In genomic region chr14:49617846-49618519, GRCh38 we compare ENCODE assay signal across 16 cellular contexts. TPM values are rescaled to one million over a fixed set of nuclear protein-coding genes. Genes with fewer than 3 reads are reported as not detected.
DNase-seq lines count a peak whose midpoint lies in the region; ATAC-seq and TF ChIP-seq lines count a peak whose summit lies in the region.
"Had no signal": no experiment of that assay in that cellular context is flagged by ENCODE, and none has a peak within 500 bp of the region (broad histone marks: within the 10 kb centered on the region; RNA-seq: fewer than 3 reads in every experiment).

No MANE protein-coding gene starts in this region.

- no peak overlapping the region for H4K5ac ChIP-seq in IMR-90 (ENCODE audit: low read depth, low read length)

- TF ChIP-seq RAD21 in IMR-90 (IDR thresholded peaks at IDR 0.05; ENCODE audit: low read length), result no peak

- H4K20me1 ChIP-seq in IMR-90 (ENCODE audit: insufficient read depth, low read length), result peaks cover 34% of the 10 kb centered on the region

- peaks cover 8 to 49% of the 10 kb centered on the region in 2 experiments; a peak in 3 of 4 replicates for H3K79me1 ChIP-seq in IMR-90 (ENCODE audit: low read depth in 1 of 2, low read length in 2 of 2)

- no peak overlapping the region for H2BK15ac ChIP-seq in IMR-90 (ENCODE audit: low read depth, low read length)

- 0 out of 2 replicates have a peak overlapping the region, but pooled peaks have one; percentile 30 for H3K9ac ChIP-seq in IMR-90 (ENCODE audit: low read depth, low read length)

- peak overlapping the region; percentile 70; the same call in 1 of the 2 replicates for H2AK5ac ChIP-seq in IMR-90 (ENCODE audit: low read depth, low read length)

- H2AFZ ChIP-seq in IMR-90 (replicated peaks; ENCODE audit: low read length, poor library complexity), result no peak overlapping the region

- dilution Hi-C loops in IMR-90 (cut with HindIII; ENCODE audit: low sequenced_read_pairs, unreplicated experiment), result no loop called here

- 80% methylated on average over 1 of the region's 6 CpGs; no CpG with 5 or more reads in 1 of the 2 experiments for WGBS in IMR-90 (ENCODE audit: extremely low coverage in 2 of 2, insufficient read length in 1 of 2), 2 experiments

- peak overlapping the region; percentile 86 for H3K4ac ChIP-seq in IMR-90 (ENCODE audit: low read depth, low read length)

- H2BK5ac ChIP-seq in IMR-90 (ENCODE audit: low read depth, low read length, poor library complexity, severe bottlenecking), result peak overlapping the region; percentile 96

- peaks cover 53% of the 10 kb centered on the region for H3K4me1 Mint-ChIP-seq in CD4-positive, alpha-beta T cell (ENCODE audit: low read depth)
- H3K4me1 Mint-ChIP-seq in activated T-helper 17 cell treated with anti-CD3 and anti-CD28 coated beads, Interleukin-2, amount 50 U/mL, for 72 hours, result peaks cover 19% of the 10 kb centered on the region
- H3K4me1 Mint-ChIP-seq in naive thymus-derived CD8-positive, alpha-beta T cell, result peaks cover 18 to 44% (median 39%) of the 10 kb centered on the region in 4 donors

- peaks cover 59% of the 10 kb centered on the region for H3K36me3 Mint-ChIP-seq in CD4-positive, alpha-beta T cell (ENCODE audit: low read depth)
- peaks cover 84% of the 10 kb centered on the region for H3K36me3 Mint-ChIP-seq in activated T-helper 17 cell treated with anti-CD3 and anti-CD28 coated beads, Interleukin-2, amount 50 U/mL, for 72 hours (ENCODE audit: low read depth)
- H3K36me3 Mint-ChIP-seq in naive thymus-derived CD8-positive, alpha-beta T cell, result peaks cover 0 to 42% (median 6%) of the 10 kb centered on the region in 3 donors

- no peak for TF ChIP-seq CTCF in CD4-positive, alpha-beta T cell (IDR thresholded peaks at IDR 0.05)
- no peak for TF ChIP-seq CTCF in IMR-90 (conservative IDR thresholded peaks at IDR 0.05; ENCODE audit: low read depth, low read length)

- H3K36me3 ChIP-seq in IMR-90 (ENCODE audit: control insufficient read depth, insufficient read depth, low read length), result peaks cover 11% of the 10 kb centered on the region
- H3K36me3 ChIP-seq: ovary had no signal

- no peaks in the 10 kb centered on the region for H3K9me3 ChIP-seq in CD4-positive, alpha-beta T cell (ENCODE audit: control insufficient read depth, low read length)
- no peaks in the 10 kb centered on the region for H3K9me3 ChIP-seq in IMR-90 (ENCODE audit: control insufficient read depth, insufficient read depth, low read length)
- H3K9me3 ChIP-seq: gastroesophageal sphincter, ovary had no signal

- H3K9me3 Mint-ChIP-seq in CD4-positive, alpha-beta T cell, result no peaks in the 10 kb centered on the region
- no peaks in the 10 kb centered on the region for H3K9me3 Mint-ChIP-seq in activated T-helper 17 cell treated with anti-CD3 and anti-CD28 coated beads, Interleukin-2, amount 50 U/mL, for 72 hours
- H3K9me3 Mint-ChIP-seq in naive thymus-derived CD8-positive, alpha-beta T cell, result no peaks in the 10 kb centered on the region
- H3K9me3 Mint-ChIP-seq: stimulated activated naive CD8-positive, alpha-beta T cell treated with anti-CD3 and anti-CD28 coated beads, Interleukin-15, amount 100 ng/mL, for 72 hours had no signal

- CTCF ChIA-PET in CD4-positive, alpha-beta T cell (lab: Charles Lee), result interaction anchor here (0.5 to 1.2 kb wide), 3 partner anchors 16 to 25 kb away, joined by 3 read pairs; no protein-coding TSS in a partner anchor
- CTCF ChIA-PET in IMR-90 (lab: Yijun Ruan, JAX), result no interaction called here

- peaks cover 7% of the 10 kb centered on the region for H3K9me1 ChIP-seq in IMR-90 (ENCODE audit: insufficient read depth, low read length)

- H2BK20ac ChIP-seq in IMR-90 (ENCODE audit: low read depth, low read length), result peak overlapping the region; percentile 76; the same call in 1 of the 2 replicates

- peak overlapping the region; percentile 47 for H4K91ac ChIP-seq in IMR-90 (ENCODE audit: insufficient read depth, low read depth, low read length)

- H3K4me2 ChIP-seq in IMR-90 (ENCODE audit: low read depth, low read length), result peak overlapping the region; percentile 26

- intact Hi-C loops in CD4-positive, alpha-beta T cell (cut with DNase I, micrococcal nuclease), result loop anchor here in 1 of 2 experiments (2.0 kb wide), 1 partner anchor 33 kb away; no protein-coding TSS in a partner anchor
- intact Hi-C loops in IMR-90 (cut with micrococcal nuclease), result no loop called here

- H3K18ac ChIP-seq in IMR-90 (ENCODE audit: low read depth, low read length), result 0 out of 2 replicates have a peak overlapping the region, but pooled peaks have one; percentile 53

- H3K27ac ChIP-seq in CD4-positive, alpha-beta T cell (ENCODE audit: low read depth, low read length), result no peak overlapping the region
- H3K27ac ChIP-seq in IMR-90 (ENCODE audit: insufficient read depth, low read length), result peak overlapping the region; percentile 73; the same call in 1 of the 2 replicates
- H3K27ac ChIP-seq: gastroesophageal sphincter, ovary had no signal

- POLR2A ChIA-PET in CD4-positive, alpha-beta T cell (lab: Charles Lee), result interaction anchor here (1.0 to 2.2 kb wide), 3 partner anchors 10 to 19 kb away, joined by 3 to 11 read pairs (median 3); partner anchors contain the start of genes DNAAF2 and LRR1
- POLR2A ChIA-PET in IMR-90 (lab: Charles Lee; ENCODE audit: unreplicated experiment), result no interaction called here
- POLR2A ChIA-PET in naive thymus-derived CD8-positive, alpha-beta T cell (lab: Charles Lee), result interaction anchor here (0.5 to 1.5 kb wide), 4 partner anchors 14 to 703 kb away, joined by 3 to 4 read pairs (median 3); partner anchors contain the start of genes DNAAF2 and LRR1

- DNase-seq in CD4-positive, alpha-beta T cell, result no peak
- DNase-seq in IMR-90 (no peak), NCI-H1417 (lab: John Stamatoyannopoulos, UW) (no peak), ureter (ENCODE audit: low spot score) (no peak), DMS114 treated with DMSO at 0.1 percent for 48 hours (lab: John Stamatoyannopoulos, UW; ENCODE audit: unreplicated experiment) (no peak)
- DNase-seq in naive thymus-derived CD8-positive, alpha-beta T cell, result no peak
- DNase-seq: amniotic stem cell; DMS 273 treated with DMSO at 0.1 percent for 48 hours; left cardiac atrium; NCI-H2227 treated with DMSO at 0.1 percent for 48 hours; ovary; SHP77; stimulated activated CD4-positive, alpha-beta T cell treated with anti-CD3 and anti-CD28 coated beads, Interleukin-1b, Interleukin-23, amount 100 ng/mL, for 48 hours; stimulated activated naive CD8-positive, alpha-beta T cell treated with anti-CD3 and anti-CD28 coated beads, Interleukin-15, amount 100 ng/mL, for 72 hours had no signal

- H3K14ac ChIP-seq in IMR-90 (replicated peaks; ENCODE audit: low read depth, low read length), result peak overlapping the region; percentile 78; the same call in 1 of the 2 replicates

- TF ChIP-seq POLR2A in IMR-90 (IDR thresholded peaks at IDR 0.05; ENCODE audit: low read depth, low read length), result no peak

- in situ Hi-C loops in IMR-90 (cut with MboI; ENCODE audit: low sequenced_read_pairs), result no loop called here

- H3K27me3 Mint-ChIP-seq in CD4-positive, alpha-beta T cell, result no peaks in the 10 kb centered on the region
- no peaks in the 10 kb centered on the region for H3K27me3 Mint-ChIP-seq in activated T-helper 17 cell treated with anti-CD3 and anti-CD28 coated beads, Interleukin-2, amount 50 U/mL, for 72 hours
- no peaks in the 10 kb centered on the region for H3K27me3 Mint-ChIP-seq in naive thymus-derived CD8-positive, alpha-beta T cell
- H3K27me3 Mint-ChIP-seq: stimulated activated naive CD8-positive, alpha-beta T cell treated with anti-CD3 and anti-CD28 coated beads, Interleukin-15, amount 100 ng/mL, for 72 hours had no signal

- peak overlapping the region; percentile 76; the same call in 1 of the 2 replicates for H3K23ac ChIP-seq in IMR-90 (ENCODE audit: low read depth, low read length)

- H3K27me3 ChIP-seq in CD4-positive, alpha-beta T cell (ENCODE audit: control insufficient read depth, insufficient read depth, low read length), result no peaks in the 10 kb centered on the region
- H3K27me3 ChIP-seq in IMR-90 (ENCODE audit: control insufficient read depth, insufficient read depth, low read length), result no peaks in the 10 kb centered on the region
- H3K27me3 ChIP-seq: gastroesophageal sphincter, ovary had no signal

- no peak for ATAC-seq in CD4-positive, alpha-beta T cell (ENCODE audit: poor library complexity)
- ATAC-seq in IMR-90 (ENCODE audit: low read depth), result no peak
- ATAC-seq in activated T-helper 17 cell treated with anti-CD3 and anti-CD28 coated beads, Interleukin-2, amount 50 U/mL, for 72 hours (replicated peaks), result no peak
- ATAC-seq in naive thymus-derived CD8-positive, alpha-beta T cell, result no peak
- ATAC-seq: gastroesophageal sphincter; left cardiac atrium; stimulated activated naive CD8-positive, alpha-beta T cell treated with anti-CD3 and anti-CD28 coated beads, Interleukin-15, amount 100 ng/mL, for 72 hours had no signal

- no TSS peak for BruUV-seq in IMR-90 (replicated peaks; lab: Mats Ljungman, UMichigan)

- peak overlapping the region in 1 of 2 experiments; percentile 77; a peak in 2 of 4 replicates for H4K8ac ChIP-seq in IMR-90 (ENCODE audit: low read depth in 2 of 2, low read length in 2 of 2)

- peak overlapping the region; percentile 99 for H3K4me3 Mint-ChIP-seq in CD4-positive, alpha-beta T cell
- H3K4me3 Mint-ChIP-seq in activated T-helper 17 cell treated with anti-CD3 and anti-CD28 coated beads, Interleukin-2, amount 50 U/mL, for 72 hours, result peak overlapping the region; percentile 95
- peak overlapping the region in 8 of 10 donors; percentile 6 to 99 (median 94) for H3K4me3 Mint-ChIP-seq in naive thymus-derived CD8-positive, alpha-beta T cell

- peak overlapping the region; percentile 75; the same call in 1 of the 2 replicates for H2BK120ac ChIP-seq in IMR-90 (ENCODE audit: low read depth, low read length)

- no peak overlapping the region for H2AK9ac ChIP-seq in IMR-90 (replicated peaks; ENCODE audit: low read depth, low read length, poor library complexity)

- peak overlapping the region; percentile 100 for H3K27ac Mint-ChIP-seq in CD4-positive, alpha-beta T cell
- peak overlapping the region; percentile 99 for H3K27ac Mint-ChIP-seq in activated T-helper 17 cell treated with anti-CD3 and anti-CD28 coated beads, Interleukin-2, amount 50 U/mL, for 72 hours
- H3K27ac Mint-ChIP-seq in naive thymus-derived CD8-positive, alpha-beta T cell, result peak overlapping the region; percentile 18 to 99 (median 74)

- 0 out of 2 replicates have a peak overlapping the region, but pooled peaks have one; percentile 71 for H3K56ac ChIP-seq in IMR-90 (ENCODE audit: extremely low read depth, insufficient read depth, low read length)

- peaks cover 12% of the 10 kb centered on the region for H3K4me1 ChIP-seq in IMR-90 (ENCODE audit: control insufficient read depth, insufficient read depth, low read length)

- H3K4me3 ChIP-seq in IMR-90 (ENCODE audit: insufficient read depth, low read depth, low read length), result no peak overlapping the region
- H3K4me3 ChIP-seq: gastroesophageal sphincter, ovary had no signal

RNA-seq across cellular contexts. Expression of gene RPL36AL, which starts 2.4 kb away (rescaled TPM):
- 100 to 1,000 TPM; 339 to 370 TPM for total RNA-seq in CD4-positive, alpha-beta T cell
- total RNA-seq in IMR-90 (2012; rRNA removed) (129 and 249 TPM in 2 replicates), ureter (176 TPM)
- 313 and 346 TPM in 2 replicates for polyA plus RNA-seq in IMR-90 (2012; rRNA removed)
- 59.6 and 120 TPM in 2 replicates for polyA plus RNA-seq in IMR-90 (2012; cell fraction: cytosol; rRNA removed)
- 7.6 and 69.5 TPM in 2 replicates for polyA plus RNA-seq in IMR-90 (2012; cell fraction: nucleus; rRNA removed; ENCODE audit: low replicate concordance)
- 100 to 1,000 TPM; 182 to 184 TPM for total RNA-seq in activated T-helper 17 cell treated with anti-CD3 and anti-CD28 coated beads, Interleukin-2, amount 50 U/mL, for 72 hours
- total RNA-seq in naive thymus-derived CD8-positive, alpha-beta T cell, result 100 to 1,000 TPM; 259 to 268 TPM
- polyA plus RNA-seq in naive thymus-derived CD8-positive, alpha-beta T cell, result 100 to 1,000 TPM; 489 to 628 (median 623) TPM

RNA-seq across cellular contexts. Expression of gene MGAT2, which starts 2.6 kb away (rescaled TPM):
- 10 to 100 TPM; 15.0 to 15.1 TPM for total RNA-seq in CD4-positive, alpha-beta T cell
- 67.6 and 73.6 TPM in 2 replicates for total RNA-seq in IMR-90 (2012; rRNA removed)
- polyA plus RNA-seq in IMR-90 (2012; rRNA removed), result 35.0 and 36.6 TPM in 2 replicates
- 33.2 and 53.2 TPM in 2 replicates for polyA plus RNA-seq in IMR-90 (2012; cell fraction: cytosol; rRNA removed)
- polyA plus RNA-seq in IMR-90 (2012; cell fraction: nucleus; rRNA removed; ENCODE audit: low replicate concordance), result 8.3 and 10.4 TPM in 2 replicates
- 10 to 100 TPM; 44.6 to 49.3 TPM for total RNA-seq in activated T-helper 17 cell treated with anti-CD3 and anti-CD28 coated beads, Interleukin-2, amount 50 U/mL, for 72 hours
- 10 to 100 TPM; 24.9 to 26.9 TPM for total RNA-seq in naive thymus-derived CD8-positive, alpha-beta T cell
- 10 to 100 TPM; 15.8 to 25.9 (median 19.8) TPM for polyA plus RNA-seq in naive thymus-derived CD8-positive, alpha-beta T cell
- total RNA-seq in ureter, result 29.2 TPM

RNA-seq across cellular contexts. Expression of gene DNAAF2, which starts 17.1 kb away (rescaled TPM):
- total RNA-seq in CD4-positive, alpha-beta T cell, result 1 to 10 TPM; 7.5 to 8.0 TPM
- total RNA-seq in IMR-90 (2012; rRNA removed) (4.1 and 7.5 TPM in 2 replicates), ureter (5.5 TPM)
- polyA plus RNA-seq in IMR-90 (2012; rRNA removed), result 4.7 and 4.9 TPM in 2 replicates
- 5.0 and 5.1 TPM in 2 replicates for polyA plus RNA-seq in IMR-90 (2012; cell fraction: cytosol; rRNA removed)
- polyA plus RNA-seq in IMR-90 (2012; cell fraction: nucleus; rRNA removed; ENCODE audit: low replicate concordance), result 2.1 and 3.5 TPM in 2 replicates
- 10 to 100 TPM in 1 of 2 donors, 1 to 10 TPM in 1; 9.3 to 11.6 TPM for total RNA-seq in activated T-helper 17 cell treated with anti-CD3 and anti-CD28 coated beads, Interleukin-2, amount 50 U/mL, for 72 hours
- 1 to 10 TPM; 6.9 TPM for total RNA-seq in naive thymus-derived CD8-positive, alpha-beta T cell
- polyA plus RNA-seq in naive thymus-derived CD8-positive, alpha-beta T cell, result 10 to 100 TPM; 10.1 to 16.7 (median 12.3) TPM

RNA-seq across cellular contexts. Expression of gene LRR1, which starts 19.2 kb away (rescaled TPM):
- 1 to 10 TPM; 3.2 to 5.8 TPM for total RNA-seq in CD4-positive, alpha-beta T cell
- 20.8 and 28.3 TPM in 2 replicates for total RNA-seq in IMR-90 (2012; rRNA removed)
- polyA plus RNA-seq in IMR-90 (2012; rRNA removed), result 11.6 and 13.1 TPM in 2 replicates
- 6.7 and 7.4 TPM in 2 replicates for polyA plus RNA-seq in IMR-90 (2012; cell fraction: cytosol; rRNA removed)
- 2.3 and 4.7 TPM in 2 replicates for polyA plus RNA-seq in IMR-90 (2012; cell fraction: nucleus; rRNA removed; ENCODE audit: low replicate concordance)
- 10 to 100 TPM; 29.6 to 62.2 TPM for total RNA-seq in activated T-helper 17 cell treated with anti-CD3 and anti-CD28 coated beads, Interleukin-2, amount 50 U/mL, for 72 hours
- 10 to 100 TPM; 12.1 to 12.9 TPM for total RNA-seq in naive thymus-derived CD8-positive, alpha-beta T cell
- polyA plus RNA-seq in naive thymus-derived CD8-positive, alpha-beta T cell, result 10 to 100 TPM in 1 of 3 donors, 1 to 10 TPM in 2; 8.5 to 10.4 (median 8.9) TPM
- total RNA-seq in ureter, result 7.1 TPM

RNA-seq across cellular contexts. Expression of gene RPS29, which starts 31.8 kb away (rescaled TPM):
- total RNA-seq in CD4-positive, alpha-beta T cell, result 1,000 to 10,000 TPM; 3,356 to 3,996 TPM
- total RNA-seq in IMR-90 (2012; rRNA removed), result 318 and 794 TPM in 2 replicates
- 8,930 and 10,393 TPM in 2 replicates for polyA plus RNA-seq in IMR-90 (2012; rRNA removed)
- polyA plus RNA-seq in IMR-90 (2012; cell fraction: cytosol; rRNA removed), result 10.7 and 2,863 TPM in 2 replicates
- 714 and 2,229 TPM in 2 replicates for polyA plus RNA-seq in IMR-90 (2012; cell fraction: nucleus; rRNA removed; ENCODE audit: low replicate concordance)
- 1,000 to 10,000 TPM; 2,187 to 2,396 TPM for total RNA-seq in activated T-helper 17 cell treated with anti-CD3 and anti-CD28 coated beads, Interleukin-2, amount 50 U/mL, for 72 hours
- total RNA-seq in naive thymus-derived CD8-positive, alpha-beta T cell, result 1,000 to 10,000 TPM; 2,453 to 3,084 TPM
- over 10,000 TPM; 11,853 to 13,490 (median 12,998) TPM for polyA plus RNA-seq in naive thymus-derived CD8-positive, alpha-beta T cell
- total RNA-seq in ureter, result 993 TPM
